ENCODE assay signal across 19 cellular contexts in genomic region chr4:55023030-55023429, GRCh38.
A peak's percentile ranks its signal among the peaks of the same experiment; 100 is the strongest.
DNase-seq lines count a peak whose midpoint lies in the region; ATAC-seq, FAIRE-seq and TF ChIP-seq lines count a peak whose summit lies in the region.
"Had no signal": no experiment of that assay in that cellular context is flagged by ENCODE, and none has a peak within 500 bp of the region (broad histone marks: within the 10 kb centered on the region; RNA-seq: fewer than 3 reads in every experiment).

No MANE protein-coding gene starts in this region.

- H3K4me1 ChIP-seq in left lung = no peaks in the 10 kb centered on the region
- H3K4me1 ChIP-seq: A549; BLaER1 treated with 17β-estradiol and CSF1 and Interleukin-3, amounts not matched to agents 10 nM and 100 nM; Caco-2 had no signal

- ATAC-seq in left lung = no peak
- ATAC-seq: A549; CD8-positive, alpha-beta T cell had no signal

- intact Hi-C loops in left lung (cut with DNase I) = no loop called here

- H3K36me3 ChIP-seq in left lung = no peaks in the 10 kb centered on the region
- H3K36me3 ChIP-seq: BLaER1 treated with 17β-estradiol and CSF1 and Interleukin-3, amounts not matched to agents 10 nM and 100 nM had no signal

- H3K27me3 ChIP-seq in left lung = no peaks in the 10 kb centered on the region
- H3K27me3 ChIP-seq: BLaER1 treated with 17β-estradiol and CSF1 and Interleukin-3, amounts not matched to agents 10 nM and 100 nM had no signal

- DNase-seq in frontal cortex (ENCODE audit: low spot score in 2 of 2) = no peak
- no peak for DNase-seq in left lung
- no peak for DNase-seq in effector CD4-positive, alpha-beta T cell
- no peak for DNase-seq in HuH-7 (ENCODE audit: low spot score)
- DNase-seq: 8988T; AML-193; Caco-2; Calu3; CD4-positive, alpha-beta T cell; CD8-positive, alpha-beta T cell; DMS79 treated with DMSO at 0.1 percent for 48 hours; GF-D8 had no signal

- H3K9me3 ChIP-seq in left lung = no peaks in the 10 kb centered on the region
- H3K9me3 ChIP-seq: A549; BLaER1 treated with 17β-estradiol and CSF1 and Interleukin-3, amounts not matched to agents 10 nM and 100 nM; Caco-2 had no signal

- FAIRE-seq in TTC549 (lab: Jason Lieb, UNC) = peak; percentile 9
- peak; percentile 77 for FAIRE-seq in frontal cortex (lab: Jason Lieb, UNC)
- FAIRE-seq: A549, D721Med, GM12891, GM19239 had no signal

- H3K4me3 ChIP-seq in left lung = no peak overlapping the region
- H3K4me3 ChIP-seq: A549; BLaER1 treated with 17β-estradiol and CSF1 and Interleukin-3, amounts not matched to agents 10 nM and 100 nM had no signal

- no peak overlapping the region for H3K27ac ChIP-seq in left lung
- H3K27ac ChIP-seq: A549; BLaER1 treated with 17β-estradiol and CSF1 and Interleukin-3, amounts not matched to agents 10 nM and 100 nM; C4-2B had no signal

- no peak for TF ChIP-seq CTCF in left lung (IDR thresholded peaks at IDR 0.05)
